23 cellular contexts compared by ENCODE assay signal in genomic region chr6:161548713-161549112, GRCh38.
"Had no signal": no experiment of that assay in that cellular context is flagged by ENCODE, and none has a peak within 500 bp of the region (broad histone marks: within the 10 kb centered on the region; RNA-seq: fewer than 3 reads in every experiment).

No MANE protein-coding gene starts in this region.

- H3K27ac Mint-ChIP-seq: dendritic cell treated with granulocyte-macrophage colony-stimulating factor and Interleukin-4, amounts not matched to agents 40 ng/mL and 50 ng/mL, for 4 days; endodermal cell had no signal

- H3K36me3 ChIP-seq: colonic mucosa, esophagus muscularis mucosa, esophagus squamous epithelium, gastrocnemius medialis, gastroesophageal sphincter, heart left ventricle, heart right ventricle had no signal

- H3K4me3 Mint-ChIP-seq: dendritic cell treated with granulocyte-macrophage colony-stimulating factor and Interleukin-4, amounts not matched to agents 40 ng/mL and 50 ng/mL, for 4 days; endodermal cell had no signal

- H3K4me1 ChIP-seq: colonic mucosa, foreskin keratinocyte, gastrocnemius medialis had no signal

- H3K27me3 ChIP-seq: colonic mucosa, dorsolateral prefrontal cortex, esophagus muscularis mucosa, esophagus squamous epithelium, foreskin keratinocyte, gastrocnemius medialis, gastroesophageal sphincter, heart left ventricle, heart right ventricle had no signal

- H3K27ac ChIP-seq: colonic mucosa, dorsolateral prefrontal cortex, epithelial cell of prostate, esophagus muscularis mucosa, esophagus squamous epithelium, foreskin keratinocyte, gastrocnemius medialis, gastroesophageal sphincter, heart left ventricle, heart right ventricle had no signal

- H3K27me3 Mint-ChIP-seq: dendritic cell treated with granulocyte-macrophage colony-stimulating factor and Interleukin-4, amounts not matched to agents 40 ng/mL and 50 ng/mL, for 4 days had no signal

- DNase-seq: colonic mucosa; cortex of kidney; dermis blood vessel endothelial cell; dorsolateral prefrontal cortex; effector CD4-positive, alpha-beta T cell; effector CD8-positive, alpha-beta T cell; effector memory CD4-positive, alpha-beta T cell; endodermal cell; erythroblast; esophagus squamous epithelium; foreskin fibroblast; foreskin keratinocyte; foreskin melanocyte; gastrocnemius medialis; glutamatergic neuron; head of caudate nucleus; heart left ventricle; heart right ventricle had no signal

- H3K4me3 ChIP-seq: colonic mucosa, dorsolateral prefrontal cortex, esophagus muscularis mucosa, esophagus squamous epithelium, gastrocnemius medialis, gastroesophageal sphincter, heart left ventricle, heart right ventricle had no signal

- ATAC-seq: esophagus mucosa, foreskin keratinocyte, gastrocnemius medialis, gastroesophageal sphincter, heart left ventricle, heart right ventricle had no signal

- H3K9me3 ChIP-seq: colonic mucosa, esophagus muscularis mucosa, gastrocnemius medialis had no signal
